In genomic region chrX:71998836-71999509, GRCh38 we compare ENCODE assay signal across 9 cellular contexts.
DNase-seq lines count a peak whose midpoint lies in the region; ATAC-seq, FAIRE-seq and TF ChIP-seq lines count a peak whose summit lies in the region.
"Had no signal": no experiment of that assay in that cellular context is flagged by ENCODE, and none has a peak within 500 bp of the region (broad histone marks: within the 10 kb centered on the region; RNA-seq: fewer than 3 reads in every experiment).

No MANE protein-coding gene starts in this region.

- peak; percentile 34 for DNase-seq in NCI-H1092 treated with DMSO at 0.1 percent for 48 hours (lab: John Stamatoyannopoulos, UW)
- DNase-seq in NCI-H1092 (lab: John Stamatoyannopoulos, UW), result no peak
- DNase-seq in HEK293T (ENCODE audit: extremely low spot score), result peak; percentile 65
- no peak for DNase-seq in RWPE2 (ENCODE audit: low spot score)
- no peak for DNase-seq in bronchial epithelial cell (ENCODE audit: low read depth)
- no peak for DNase-seq in lung (ENCODE audit: low spot score)
- no peak for DNase-seq in upper lobe of right lung
- DNase-seq in glomerular visceral epithelial cell (ENCODE audit: extremely low spot score), result no peak

- H3K4me1 ChIP-seq in RWPE2 (ENCODE audit: insufficient read depth, poor library complexity, severe bottlenecking), result no peaks in the 10 kb centered on the region
- no peaks in the 10 kb centered on the region for H3K4me1 ChIP-seq in lung (ENCODE audit: control insufficient read depth in 2 of 2, insufficient read depth in 2 of 2, low read length in 2 of 2)
- H3K4me1 ChIP-seq in upper lobe of right lung, result no peaks in the 10 kb centered on the region

- CTCF ChIA-PET in HEK293T (lab: Yijun Ruan, JAX), result interaction anchor here (0.7 to 2.5 kb wide), 10 partner anchors 11 to 183 kb away, joined by 3 to 17 read pairs (median 5); partner anchors contain the start of gene PIN4

- ATAC-seq in RWPE2 (ENCODE audit: low read depth) (peak; percentile 51; the same call in 2 of the 3 replicates), lung (ENCODE audit: insufficient read depth, low FRiP score) (no peak), upper lobe of right lung (peak; percentile 70)

- intact Hi-C loops in upper lobe of right lung (cut with DNase I), result no loop called here

- H3K27ac ChIP-seq in RWPE2 (ENCODE audit: poor library complexity, severe bottlenecking), result no peak overlapping the region
- no peak overlapping the region for H3K27ac ChIP-seq in lung (ENCODE audit: low read depth in 1 of 2, low read length in 1 of 2)
- H3K27ac ChIP-seq in upper lobe of right lung, result no peak overlapping the region
- H3K27ac ChIP-seq: BLaER1 treated with 17β-estradiol and CSF1 and Interleukin-3, amounts not matched to agents 10 nM and 100 nM had no signal

- POLR2A ChIA-PET in HEK293T (lab: Yijun Ruan, JAX), result interaction anchor here (1.1 to 1.4 kb wide), 2 partner anchors 89 to 124 kb away, joined by 3 to 6 read pairs; partner anchors contain the start of gene NHSL2

- H3K4me3 ChIP-seq in RWPE2 (ENCODE audit: severe bottlenecking) (no peak overlapping the region), bronchial epithelial cell (ENCODE audit: low read depth, low read length) (no peak overlapping the region), lung (no peak overlapping the region), upper lobe of right lung (no peak overlapping the region)
- H3K4me3 ChIP-seq: BLaER1 treated with 17β-estradiol and CSF1 and Interleukin-3, amounts not matched to agents 10 nM and 100 nM had no signal

- TF ChIP-seq CTCF in RWPE2 (IDR thresholded peaks at IDR 0.05; ENCODE audit: poor library complexity, severe bottlenecking), result peak; percentile 66
- peak; percentile 42 for TF ChIP-seq CTCF in bronchial epithelial cell (IDR thresholded peaks at IDR 0.05; ENCODE audit: insufficient read depth, low read length, severe bottlenecking)
- peak; percentile 52 for TF ChIP-seq CTCF in lung (IDR thresholded peaks at IDR 0.05; ENCODE audit: control extremely low read depth, extremely low read depth)
- peak; percentile 59 for TF ChIP-seq CTCF in upper lobe of right lung (IDR thresholded peaks at IDR 0.05)

- FAIRE-seq in bronchial epithelial cell (lab: Jason Lieb, UNC), result no peak

- H3K36me3 ChIP-seq in RWPE2 (ENCODE audit: low read depth), result no peaks in the 10 kb centered on the region
- no peaks in the 10 kb centered on the region for H3K36me3 ChIP-seq in bronchial epithelial cell (ENCODE audit: control insufficient read depth, insufficient read depth, low read length)
- no peaks in the 10 kb centered on the region for H3K36me3 ChIP-seq in lung (ENCODE audit: control insufficient read depth in 2 of 2, insufficient read depth in 2 of 2, low read length in 2 of 2)
- no peaks in the 10 kb centered on the region for H3K36me3 ChIP-seq in upper lobe of right lung
- H3K36me3 ChIP-seq: BLaER1 treated with 17β-estradiol and CSF1 and Interleukin-3, amounts not matched to agents 10 nM and 100 nM had no signal

- WGBS in lung, 2 donors, result 11 to 24% methylated on average over 6 of the region's 6 CpGs

- H3K9me3 ChIP-seq in RWPE2 (ENCODE audit: severe bottlenecking), result no peaks in the 10 kb centered on the region
- no peaks in the 10 kb centered on the region for H3K9me3 ChIP-seq in lung (ENCODE audit: control insufficient read depth in 2 of 2, insufficient read depth in 1 of 2, low read length in 1 of 2)
- no peaks in the 10 kb centered on the region for H3K9me3 ChIP-seq in upper lobe of right lung
- H3K9me3 ChIP-seq: BLaER1 treated with 17β-estradiol and CSF1 and Interleukin-3, amounts not matched to agents 10 nM and 100 nM had no signal

- no peaks in the 10 kb centered on the region for H3K27me3 ChIP-seq in RWPE2 (ENCODE audit: insufficient read depth, poor library complexity, severe bottlenecking)
- no peaks in the 10 kb centered on the region for H3K27me3 ChIP-seq in bronchial epithelial cell (ENCODE audit: control insufficient read depth, insufficient read depth, low read length)
- peaks cover 2% of the 10 kb centered on the region for H3K27me3 ChIP-seq in lung (ENCODE audit: control insufficient read depth, insufficient read depth)
- no peaks in the 10 kb centered on the region for H3K27me3 ChIP-seq in upper lobe of right lung

TF ChIP-seq in HEK293T, 16 proteins besides CTCF, POLR2A, EP300 and RAD21:
- no peak for TF ChIP-seq ARNT (IDR thresholded peaks at IDR 0.05)
- TF ChIP-seq L3MBTL2 (conservative IDR thresholded peaks at IDR 0.05), result no peak
- no peak for TF ChIP-seq SUZ12 (IDR thresholded peaks at IDR 0.05)
- TF ChIP-seq BHLHE40 (IDR thresholded peaks at IDR 0.05; ENCODE audit: borderline replicate concordance), result no peak
- no peak for TF ChIP-seq ELF4 (IDR thresholded peaks at IDR 0.05)
- no peak for TF ChIP-seq TARDBP (IDR thresholded peaks at IDR 0.05)
- TF ChIP-seq SP1 (IDR thresholded peaks at IDR 0.05), result no peak

Comparison
In these comparisons a context has a peak if more than half of its experiments do, and no peak if none do; other contexts are left out.
1. DNase-seq: peak in NCI-H1092 treated with DMSO at 0.1 percent for 48 hours (single experiment) and HEK293T (single experiment); none in NCI-H1092 (single experiment), RWPE2 (single experiment), bronchial epithelial cell (single experiment), lung (single experiment), upper lobe of right lung (single experiment) and glomerular visceral epithelial cell (single experiment).
2. Peak in every context shown above with its lines, with median percentiles within 50 percentile points of each other: CTCF ChIP-seq.